8 cellular contexts compared by ENCODE assay signal in the genomic region with DNA sequence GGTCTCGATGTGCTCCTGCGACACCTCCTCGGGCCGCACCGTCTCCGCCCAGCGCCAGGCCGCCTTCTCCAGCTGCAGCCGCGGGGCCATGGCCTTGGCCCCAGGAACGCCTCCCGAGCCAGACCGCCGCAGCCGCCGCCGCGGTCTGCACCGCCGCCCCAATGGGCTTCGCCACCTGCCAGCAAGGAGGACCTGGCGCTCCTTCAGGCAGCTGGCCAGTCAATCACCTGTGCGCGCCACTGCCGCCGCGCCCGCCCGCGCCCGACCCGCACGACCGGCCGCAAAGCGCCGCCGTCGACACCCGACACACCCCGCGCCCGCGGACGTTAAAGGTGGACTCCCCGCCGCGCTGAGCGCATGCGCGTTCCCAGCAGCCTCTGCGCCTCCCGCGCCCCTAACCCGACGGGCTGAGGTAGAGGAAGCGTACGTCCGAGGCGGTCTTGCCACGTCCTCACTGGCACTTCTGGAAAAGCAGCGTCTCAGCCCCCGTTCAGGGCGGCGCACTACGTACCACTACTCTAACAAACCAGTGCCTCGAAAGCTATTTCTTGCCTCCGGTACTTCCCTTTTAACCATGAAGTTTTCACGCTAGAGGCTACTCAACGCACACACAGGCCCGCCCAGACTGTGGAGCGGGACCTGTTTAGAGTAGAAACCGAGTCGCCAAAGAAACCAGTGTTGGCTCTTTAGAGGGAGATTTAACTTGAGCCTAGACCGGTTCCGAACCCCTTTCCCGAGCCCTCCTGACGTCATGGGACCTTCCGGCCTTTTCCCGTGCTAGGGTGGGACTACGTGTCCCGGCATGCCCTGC. TPM values are rescaled to one million over a fixed set of nuclear protein-coding genes. Genes with fewer than 3 reads are reported as not detected.
DNase-seq lines count a peak whose midpoint lies in the region; ATAC-seq, FAIRE-seq and TF ChIP-seq lines count a peak whose summit lies in the region.

A gene with protein sequence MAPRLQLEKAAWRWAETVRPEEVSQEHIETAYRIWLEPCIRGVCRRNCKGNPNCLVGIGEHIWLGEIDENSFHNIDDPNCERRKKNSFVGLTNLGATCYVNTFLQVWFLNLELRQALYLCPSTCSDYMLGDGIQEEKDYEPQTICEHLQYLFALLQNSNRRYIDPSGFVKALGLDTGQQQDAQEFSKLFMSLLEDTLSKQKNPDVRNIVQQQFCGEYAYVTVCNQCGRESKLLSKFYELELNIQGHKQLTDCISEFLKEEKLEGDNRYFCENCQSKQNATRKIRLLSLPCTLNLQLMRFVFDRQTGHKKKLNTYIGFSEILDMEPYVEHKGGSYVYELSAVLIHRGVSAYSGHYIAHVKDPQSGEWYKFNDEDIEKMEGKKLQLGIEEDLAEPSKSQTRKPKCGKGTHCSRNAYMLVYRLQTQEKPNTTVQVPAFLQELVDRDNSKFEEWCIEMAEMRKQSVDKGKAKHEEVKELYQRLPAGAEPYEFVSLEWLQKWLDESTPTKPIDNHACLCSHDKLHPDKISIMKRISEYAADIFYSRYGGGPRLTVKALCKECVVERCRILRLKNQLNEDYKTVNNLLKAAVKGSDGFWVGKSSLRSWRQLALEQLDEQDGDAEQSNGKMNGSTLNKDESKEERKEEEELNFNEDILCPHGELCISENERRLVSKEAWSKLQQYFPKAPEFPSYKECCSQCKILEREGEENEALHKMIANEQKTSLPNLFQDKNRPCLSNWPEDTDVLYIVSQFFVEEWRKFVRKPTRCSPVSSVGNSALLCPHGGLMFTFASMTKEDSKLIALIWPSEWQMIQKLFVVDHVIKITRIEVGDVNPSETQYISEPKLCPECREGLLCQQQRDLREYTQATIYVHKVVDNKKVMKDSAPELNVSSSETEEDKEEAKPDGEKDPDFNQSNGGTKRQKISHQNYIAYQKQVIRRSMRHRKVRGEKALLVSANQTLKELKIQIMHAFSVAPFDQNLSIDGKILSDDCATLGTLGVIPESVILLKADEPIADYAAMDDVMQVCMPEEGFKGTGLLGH (minus strand): TSS at position 282 of the 811 bp plus-strand sequence. CDS start 192 bp downstream, at position 90.

- H3K4me1 Mint-ChIP-seq in activated naive CD8-positive, alpha-beta T cell treated with anti-CD3 and anti-CD28 coated beads, Interleukin-2, amount 50 U/mL, for 24 hours, result peaks cover 38% of the 10 kb centered on the region

- peak; percentile 73 for ATAC-seq in HG02840 (IDR thresholded peaks at IDR 0.05; ENCODE audit: low FRiP score, unreplicated experiment)
- peak; percentile 79 for ATAC-seq in activated naive CD8-positive, alpha-beta T cell treated with anti-CD3 and anti-CD28 coated beads, Interleukin-2, amount 50 U/mL, for 24 hours
- ATAC-seq in Right ventricle myocardium superior (ENCODE audit: poor library complexity), result peak; percentile 98
- peak; percentile 83 to 95 (median 88) for ATAC-seq in pancreas

- TF ChIP-seq CTCF in GM12875 (IDR thresholded peaks at IDR 0.05; ENCODE audit: borderline replicate concordance, insufficient read depth, low read depth, low read length), result no peak
- TF ChIP-seq CTCF in pancreas (IDR thresholded peaks at IDR 0.05), result no peak
- TF ChIP-seq CTCF in thyroid gland (IDR thresholded peaks at IDR 0.05), result no peak

- peak; percentile 95 for DNase-seq in NCI-H1436 (lab: John Stamatoyannopoulos, UW)
- DNase-seq in SW480 (ENCODE audit: low spot score), result peak; percentile 93
- DNase-seq in activated naive CD8-positive, alpha-beta T cell treated with anti-CD3 and anti-CD28 coated beads, Interleukin-2, amount 50 U/mL, for 24 hours, result peak; percentile 98
- peak; percentile 98 for DNase-seq in Right ventricle myocardium superior
- DNase-seq in pancreas, result peak; percentile 98 to 100 (median 98)
- DNase-seq in thyroid gland, result peak; percentile 97

- no peaks in the 10 kb centered on the region for H3K27me3 Mint-ChIP-seq in activated naive CD8-positive, alpha-beta T cell treated with anti-CD3 and anti-CD28 coated beads, Interleukin-2, amount 50 U/mL, for 24 hours

- H3K27ac ChIP-seq in pancreas (peak within 1 kb of the TSS; percentile 99 to 100 (median 100)), thyroid gland (peak within 1 kb of the TSS; percentile 99 to 100 (median 100))

- no peak for FAIRE-seq in pancreas (lab: Jason Lieb, UNC)

- peaks cover 0 to 8% (median 5%) of the 10 kb centered on the region in 3 donors for H3K4me1 ChIP-seq in pancreas
- H3K4me1 ChIP-seq in thyroid gland, result peaks cover 0 to 18% of the 10 kb centered on the region in 2 donors

- intact Hi-C loops in Right ventricle myocardium superior (cut with DNase I) (no loop called here), pancreas (cut with DNase I) (loop anchor here in 1 of 3 donors (10.0 kb wide), 1 partner anchor 182 kb away; no protein-coding TSS in a partner anchor), thyroid gland (cut with DNase I) (loop anchor here (10.0 kb wide), 1 partner anchor 118 kb away; a partner anchor contains a TSS)

- no peaks in the 10 kb centered on the region for H3K9me3 ChIP-seq in pancreas
- no peaks in the 10 kb centered on the region for H3K9me3 ChIP-seq in thyroid gland

- H3K27ac Mint-ChIP-seq in activated naive CD8-positive, alpha-beta T cell treated with anti-CD3 and anti-CD28 coated beads, Interleukin-2, amount 50 U/mL, for 24 hours, result peak within 1 kb of the TSS; percentile 100

- H3K27me3 ChIP-seq in pancreas, result no peaks in the 10 kb centered on the region
- no peaks in the 10 kb centered on the region for H3K27me3 ChIP-seq in thyroid gland

- H3K36me3 Mint-ChIP-seq in activated naive CD8-positive, alpha-beta T cell treated with anti-CD3 and anti-CD28 coated beads, Interleukin-2, amount 50 U/mL, for 24 hours (ENCODE audit: low read depth), result peaks cover 12% of the 10 kb centered on the region

- peak; percentile 87 to 95 for TF ChIP-seq POLR2A in thyroid gland (IDR thresholded peaks at IDR 0.05)

- H3K9me3 Mint-ChIP-seq in activated naive CD8-positive, alpha-beta T cell treated with anti-CD3 and anti-CD28 coated beads, Interleukin-2, amount 50 U/mL, for 24 hours, result no peaks in the 10 kb centered on the region

- H3K4me3 ChIP-seq in GM12875 (ENCODE audit: low read depth, low read length), result peak within 1 kb of the TSS; percentile 97
- peak within 1 kb of the TSS; percentile 73 to 92 (median 83) for H3K4me3 ChIP-seq in pancreas
- H3K4me3 ChIP-seq in thyroid gland (replicated peaks in 1 of 3), result peak within 1 kb of the TSS; percentile 53 to 97 (median 69)

- WGBS in pancreas, 2 donors, result 0% methylated on average over 48 to 82 of the region's 82 CpGs
- WGBS in thyroid gland, 2 donors, result 1% methylated on average over 32 to 34 of the region's 82 CpGs

- peak within 1 kb of the TSS; percentile 92 for H3K4me3 Mint-ChIP-seq in activated naive CD8-positive, alpha-beta T cell treated with anti-CD3 and anti-CD28 coated beads, Interleukin-2, amount 50 U/mL, for 24 hours

- no peaks in the 10 kb centered on the region for H3K36me3 ChIP-seq in pancreas
- no peaks in the 10 kb centered on the region for H3K36me3 ChIP-seq in thyroid gland

RNA-seq across cellular contexts. Expression of the gene that starts here (rescaled TPM):
- total RNA-seq in Right ventricle myocardium superior (41.8 TPM), pancreas (10 to 100 TPM; 24.3 to 30.6 (median 26.0) TPM), thyroid gland (100 to 1,000 TPM in 1 of 4 donors, 10 to 100 TPM in 3; 77.4 to 113 (median 88.5) TPM)
- 10 to 100 TPM; 14.9 to 26.4 TPM for polyA plus RNA-seq in pancreas

Comparison
In these comparisons a context has a peak if more than half of its experiments do, and no peak if none do; other contexts are left out.
1. Peak in every context shown above with its lines: DNase-seq, ATAC-seq, H3K4me3 ChIP-seq and H3K27ac ChIP-seq.